Comparison of ENCODE assay signal across 8 cellular contexts in genomic region chr14:65102441-65103149, GRCh38. TPM values are rescaled to one million over a fixed set of nuclear protein-coding genes. Genes with fewer than 3 reads are reported as not detected.
DNase-seq lines count a peak whose midpoint lies in the region; ATAC-seq and TF ChIP-seq lines count a peak whose summit lies in the region.

TSS of gene MAX (minus strand) at chr14:65102517. CDS start at chr14:65102339, 178 bp downstream.

- H3K9me3 Mint-ChIP-seq in endothelial cell (ENCODE audit: unreplicated experiment) (no peaks in the 10 kb centered on the region), mesothelial cell of epicardium (no peaks in the 10 kb centered on the region)

- ATAC-seq in GM21423 (IDR thresholded peaks at IDR 0.05; ENCODE audit: unreplicated experiment): peak; percentile 87

- H3K27ac Mint-ChIP-seq in endothelial cell (ENCODE audit: unreplicated experiment) (peak within 1 kb of the TSS; percentile 96), mesothelial cell of epicardium (peak within 1 kb of the TSS; percentile 97)

- H3K36me3 ChIP-seq in HUES64 (ENCODE audit: insufficient read depth, low read length): peaks cover 23% of the 10 kb centered on the region
- peaks cover 16% of the 10 kb centered on the region; the same call in 1 of the 2 replicates for H3K36me3 ChIP-seq in OCI-LY1 (ENCODE audit: insufficient read depth, low read length)

- WGBS in HUES64: under 1% methylated on average over 51 of the region's 61 CpGs

- DNase-seq in Caki2 (ENCODE audit: low read depth) (peak; percentile 92), endothelial cell (ENCODE audit: low spot score) (peak; percentile 95), mesothelial cell of epicardium (ENCODE audit: low spot score in 2 of 2, unreplicated experiment in 2 of 2) (peak; percentile 91 to 96)
- peak; percentile 97 for DNase-seq in activated CD8-positive, alpha-beta memory T cell treated with anti-CD3 and anti-CD28 coated beads, Interleukin-2, amount 50 U/mL, for 48 hours
- peak; percentile 98 to 99 for DNase-seq in stimulated activated CD8-positive, alpha-beta memory T cell treated with anti-CD3 and anti-CD28 coated beads, Interleukin-15, amount 100 ng/mL, for 48 hours (ENCODE audit: low read depth in 2 of 2)

- no peaks in the 10 kb centered on the region for H3K9me3 ChIP-seq in HUES64 (ENCODE audit: insufficient read depth, low read depth, low read length)
- H3K9me3 ChIP-seq in OCI-LY1 (ENCODE audit: low read length): no peaks in the 10 kb centered on the region

- TF ChIP-seq CTCF in OCI-LY1 (IDR thresholded peaks at IDR 0.05; ENCODE audit: low read length) (no peak), endothelial cell (IDR thresholded peaks at IDR 0.05; ENCODE audit: unreplicated experiment) (no peak), mesothelial cell of epicardium (IDR thresholded peaks at IDR 0.05; ENCODE audit: unreplicated experiment) (no peak)

- peak within 1 kb of the TSS; percentile 92 for H3K4me2 ChIP-seq in OCI-LY1 (ENCODE audit: low read length)

- H3K27me3 ChIP-seq in HUES64 (ENCODE audit: insufficient read depth, low read length) (peaks cover 9% of the 10 kb centered on the region), OCI-LY1 (ENCODE audit: insufficient read depth, low read length) (no peaks in the 10 kb centered on the region)

- H3K4me1 Mint-ChIP-seq in endothelial cell (ENCODE audit: unreplicated experiment): peaks cover 34% of the 10 kb centered on the region
- H3K4me1 Mint-ChIP-seq in mesothelial cell of epicardium: peaks cover 16% of the 10 kb centered on the region

- no peaks in the 10 kb centered on the region for H3K9me2 ChIP-seq in OCI-LY1 (ENCODE audit: low read depth, low read length)

- H3K79me2 ChIP-seq in OCI-LY1 (ENCODE audit: insufficient read depth, low read length): peaks cover 36% of the 10 kb centered on the region

- H3K27me3 Mint-ChIP-seq in endothelial cell (ENCODE audit: unreplicated experiment) (peaks cover 7% of the 10 kb centered on the region), mesothelial cell of epicardium (ENCODE audit: low read depth) (no peaks in the 10 kb centered on the region)

- H3K4me1 ChIP-seq in HUES64 (ENCODE audit: insufficient read depth, low read length): peaks cover 8% of the 10 kb centered on the region; the same call in 1 of the 2 replicates
- H3K4me1 ChIP-seq in OCI-LY1 (ENCODE audit: insufficient read depth, low read length, severe bottlenecking): peaks cover 39% of the 10 kb centered on the region

- H3K27ac ChIP-seq in HUES64 (ENCODE audit: low read depth, low read length) (peak within 1 kb of the TSS; percentile 75; the same call in 1 of the 2 replicates), OCI-LY1 (ENCODE audit: low read depth, low read length, poor library complexity, severe bottlenecking) (peak within 1 kb of the TSS; percentile 46)

- H3K9ac ChIP-seq in HUES64 (ENCODE audit: low read depth, low read length) (peak within 1 kb of the TSS; percentile 71), OCI-LY1 (ENCODE audit: low read length) (peak within 1 kb of the TSS; percentile 97)

- H2AFZ ChIP-seq in OCI-LY1 (ENCODE audit: low read length): no peak within 1 kb of the TSS

- no peaks in the 10 kb centered on the region for H4K20me1 ChIP-seq in OCI-LY1 (ENCODE audit: insufficient read depth, low read length)

- in situ Hi-C loops in Caki2 (cut with HindIII; ENCODE audit: low pct_unique_long_range_greater_than_20kb, low sequenced_read_pairs): no loop called here

- H3K4me3 ChIP-seq in HUES64 (ENCODE audit: low read length) (peak within 1 kb of the TSS; percentile 93), OCI-LY1 (ENCODE audit: low read depth, low read length, poor library complexity, severe bottlenecking) (peak within 1 kb of the TSS; percentile 99)

- H3K36me3 Mint-ChIP-seq in endothelial cell (ENCODE audit: low read depth, unreplicated experiment) (peaks cover 8% of the 10 kb centered on the region), mesothelial cell of epicardium (peaks cover 6% of the 10 kb centered on the region)

- H3F3A ChIP-seq in OCI-LY1 (ENCODE audit: insufficient read depth, low read length): no peaks in the 10 kb centered on the region

- peak within 1 kb of the TSS; percentile 99 for H3K4me3 Mint-ChIP-seq in endothelial cell (ENCODE audit: unreplicated experiment)
- H3K4me3 Mint-ChIP-seq in mesothelial cell of epicardium: peak within 1 kb of the TSS; percentile 100

RNA-seq across cellular contexts. Expression of gene MAX, which starts in this region (rescaled TPM):
- total RNA-seq in Caki2 (2014; rRNA removed; shearing (Covaris generic); ENCODE audit: low replicate concordance): 23.1 and 35.0 TPM in 2 replicates
- polyA plus RNA-seq in HUES64 (2013, experiment 1 of 2): 26.9 TPM
- 24.8 TPM for polyA plus RNA-seq in HUES64 (2013, experiment 2 of 2)
- total RNA-seq in endothelial cell (ENCODE audit: unreplicated experiment) (76.1 TPM), mesothelial cell of epicardium (73.1 to 87.9 TPM (median 83.2 TPM) in 3 replicates)

Comparison
In these comparisons a context has a peak if more than half of its experiments do, and no peak if none do; other contexts are left out.
1. Peak in every context shown above with its lines: DNase-seq, ATAC-seq, H3K4me3 ChIP-seq and H3K27ac ChIP-seq.